Comparison of ENCODE assay signal across 8 cellular contexts in genomic region chr16:72172105-72173034, GRCh38. TPM values are rescaled to one million over a fixed set of nuclear protein-coding genes. Genes with fewer than 3 reads are reported as not detected.
DNase-seq lines count a peak whose midpoint lies in the region; ATAC-seq and TF ChIP-seq lines count a peak whose summit lies in the region.

TSS of gene PMFBP1 (minus strand) at chr16:72172155. CDS start at chr16:72171208, 947 bp downstream.

- H3K4me3 ChIP-seq in AG04449 (ENCODE audit: low read depth, low read length) = no peak within 1 kb of the TSS
- H3K4me3 ChIP-seq in astrocyte of the cerebellum (ENCODE audit: low read depth, low read length) = no peak within 1 kb of the TSS

- TF ChIP-seq CTCF in AG04449 (IDR thresholded peaks at IDR 0.05; ENCODE audit: insufficient read depth, low read length, missing control alignments) = no peak
- no peak for TF ChIP-seq CTCF in GM13977 (IDR thresholded peaks at IDR 0.05; ENCODE audit: extremely low read depth, insufficient read depth, missing control alignments)
- TF ChIP-seq CTCF in astrocyte of the cerebellum (IDR thresholded peaks at IDR 0.05; ENCODE audit: low read depth, low read length, missing control alignments) = no peak

- ATAC-seq in HG02642 (IDR thresholded peaks at IDR 0.05; ENCODE audit: poor library complexity, unreplicated experiment) = peak; percentile 96
- peak; percentile 36 for ATAC-seq in left lobe of liver

- CTCF ChIA-PET in AG04449 (lab: Yijun Ruan, JAX) = no interaction called here

- in situ Hi-C loops in GM13977 (cut with MboI; ENCODE audit: low pct_unique_long_range_greater_than_20kb, low sequenced_read_pairs, unreplicated experiment) = no loop called here
- in situ Hi-C loops in astrocyte of the cerebellum (cut with HindIII; ENCODE audit: low sequenced_read_pairs) = no loop called here

- POLR2A ChIA-PET in AG04449 (lab: Yijun Ruan, JAX) = interaction anchor here (0.5 kb wide), 1 partner anchor 465 kb away, joined by 3 read pairs; no protein-coding TSS in a partner anchor

- DNase-seq in AG04449 (ENCODE audit: low read depth, low spot score) = peak; percentile 21
- peak; percentile 59 for DNase-seq in GM13977 (ENCODE audit: low spot score)
- DNase-seq in MV-4-11 (lab: John Stamatoyannopoulos, UW) = peak; percentile 100
- DNase-seq in astrocyte of the cerebellum (ENCODE audit: low read depth) = peak; percentile 37
- DNase-seq in left lobe of liver (ENCODE audit: low spot score) = no peak
- DNase-seq in DMS79 treated with DMSO at 0.1 percent for 48 hours (lab: John Stamatoyannopoulos, UW) = no peak
- no peak for DNase-seq in effector CD4-positive, alpha-beta T cell

RNA-seq across cellular contexts. Expression of gene PMFBP1, which starts in this region (rescaled TPM):
- total RNA-seq in left lobe of liver = 0.48 TPM

Comparison
In these comparisons a context has a peak if more than half of its experiments do, and no peak if none do; other contexts are left out.
1. Peak in ATAC-seq in left lobe of liver; RNA of the gene not detected or under 1 TPM.
2. DNase-seq: peak in AG04449 (single experiment), GM13977 (single experiment), MV-4-11 (single experiment) and astrocyte of the cerebellum (single experiment); none in left lobe of liver (single experiment), DMS79 treated with DMSO at 0.1 percent for 48 hours (single experiment) and effector CD4-positive, alpha-beta T cell (single experiment).